ENCODE assay signal across 8 cellular contexts in genomic region chr1:150560986-150561829, GRCh38. TPM values are rescaled to one million over a fixed set of nuclear protein-coding genes. Genes with fewer than 3 reads are reported as not detected.
DNase-seq lines count a peak whose midpoint lies in the region; FAIRE-seq and TF ChIP-seq lines count a peak whose summit lies in the region.

No MANE protein-coding gene starts in this region.

- H3K36me3 ChIP-seq in OCI-LY3 (replicated peaks; ENCODE audit: low read depth, low read length) (no peaks in the 10 kb centered on the region), mucosa of rectum (ENCODE audit: control insufficient read depth in 2 of 2, insufficient read depth in 2 of 2, low read length in 2 of 2) (no peaks in the 10 kb centered on the region)

- TF ChIP-seq CTCF in OCI-LY3 (IDR thresholded peaks at IDR 0.05; ENCODE audit: low read depth, low read length) (peak; percentile 91), epithelial cell of proximal tubule (conservative IDR thresholded peaks at IDR 0.05; ENCODE audit: low read depth, low read length) (peak; percentile 84)

- H3K4me1 Mint-ChIP-seq in activated T-cell treated with anti-CD3 and anti-CD28 coated beads, Interleukin-2, amount 50 U/mL, for 24 hours (ENCODE audit: low read depth), result peaks cover 58% of the 10 kb centered on the region

- H3K9ac ChIP-seq in OCI-LY3 (ENCODE audit: low read length) (peak overlapping the region; percentile 94), mucosa of rectum (ENCODE audit: low read depth in 1 of 2, low read length in 2 of 2) (peak overlapping the region; percentile 87 to 100)

- FAIRE-seq in HTR-8/SVneo (lab: Jason Lieb, UNC), result no peak

- peak overlapping the region; percentile 100 for H3K27ac Mint-ChIP-seq in activated T-cell treated with anti-CD3 and anti-CD28 coated beads, Interleukin-2, amount 50 U/mL, for 24 hours

- H3K79me2 ChIP-seq in OCI-LY3 (ENCODE audit: low read length), result peaks cover 45% of the 10 kb centered on the region

- H3K4me3 ChIP-seq in OCI-LY3 (ENCODE audit: low read length), result peak overlapping the region; percentile 80
- peak overlapping the region; percentile 63 for H3K4me3 ChIP-seq in epithelial cell of proximal tubule (ENCODE audit: low read depth, low read length)
- peak overlapping the region; percentile 70 to 78 for H3K4me3 ChIP-seq in mucosa of rectum (ENCODE audit: low read length in 2 of 2)

- H3K4me2 ChIP-seq in OCI-LY3 (ENCODE audit: low read length), result peak overlapping the region; percentile 96

- no peaks in the 10 kb centered on the region for H4K20me1 ChIP-seq in OCI-LY3 (ENCODE audit: insufficient read depth, low read length)

- H3K27me3 Mint-ChIP-seq in activated T-cell treated with anti-CD3 and anti-CD28 coated beads, Interleukin-2, amount 50 U/mL, for 24 hours, result no peaks in the 10 kb centered on the region

- peak overlapping the region; percentile 92 for H3K4me3 Mint-ChIP-seq in activated T-cell treated with anti-CD3 and anti-CD28 coated beads, Interleukin-2, amount 50 U/mL, for 24 hours

- DNase-seq in SIG-M5 treated with dmso at 0.1 percent for 504 hours (lab: John Stamatoyannopoulos, UW; ENCODE audit: unreplicated experiment) (peak; percentile 94), SIG-M5 (lab: John Stamatoyannopoulos, UW) (no peak), HTR-8/SVneo (ENCODE audit: insufficient read length, low spot score) (peak; percentile 88), epithelial cell of proximal tubule (ENCODE audit: low read depth) (peak; percentile 85)
- peak; percentile 90 for DNase-seq in activated T-cell treated with anti-CD3 and anti-CD28 coated beads, Interleukin-2, amount 50 U/mL, for 24 hours
- DNase-seq in stimulated activated CD8-positive, alpha-beta memory T cell treated with anti-CD3 and anti-CD28 coated beads, Interleukin-4, amount 100 ng/mL, for 24 hours (ENCODE audit: low read depth), result peak; percentile 78

- no peaks in the 10 kb centered on the region for H3K9me3 Mint-ChIP-seq in activated T-cell treated with anti-CD3 and anti-CD28 coated beads, Interleukin-2, amount 50 U/mL, for 24 hours

- H3K36me3 Mint-ChIP-seq in activated T-cell treated with anti-CD3 and anti-CD28 coated beads, Interleukin-2, amount 50 U/mL, for 24 hours (ENCODE audit: low read depth), result peaks cover 8% of the 10 kb centered on the region

- no peaks in the 10 kb centered on the region for H3K27me3 ChIP-seq in OCI-LY3 (ENCODE audit: low read depth, low read length)
- no peaks in the 10 kb centered on the region for H3K27me3 ChIP-seq in mucosa of rectum (ENCODE audit: control insufficient read depth in 2 of 2, insufficient read depth in 2 of 2, low read length in 2 of 2)

- H3K27ac ChIP-seq in OCI-LY3 (ENCODE audit: low read length) (peak overlapping the region; percentile 90), mucosa of rectum (ENCODE audit: low read depth in 2 of 2, low read length in 2 of 2) (peak overlapping the region; percentile 97 to 100)

- H2AFZ ChIP-seq in OCI-LY3 (ENCODE audit: low read depth, low read length), result peak overlapping the region; percentile 28; the same call in 1 of the 2 replicates

- H3K4me1 ChIP-seq in OCI-LY3 (ENCODE audit: low read length) (peaks cover 57% of the 10 kb centered on the region), mucosa of rectum (ENCODE audit: control insufficient read depth in 2 of 2, insufficient read depth in 2 of 2, low read length in 2 of 2) (peaks cover 51 to 54% of the 10 kb centered on the region in 2 donors)

- H3K9me3 ChIP-seq in OCI-LY3 (ENCODE audit: insufficient read depth, low read length) (no peaks in the 10 kb centered on the region), mucosa of rectum (ENCODE audit: control insufficient read depth in 2 of 2, low read length in 2 of 2) (no peaks in the 10 kb centered on the region)

RNA-seq across cellular contexts. Expression of gene ADAMTSL4, which starts 12.0 kb away (rescaled TPM):
- total RNA-seq in epithelial cell of proximal tubule, result 0.80 and 7.3 TPM in 2 replicates

RNA-seq across cellular contexts. Expression of gene MCL1, which starts 18.2 kb away (rescaled TPM):
- 144 and 162 TPM in 2 replicates for total RNA-seq in epithelial cell of proximal tubule

RNA-seq across cellular contexts. Expression of gene FALEC, which starts 45.7 kb away (rescaled TPM):
- total RNA-seq in epithelial cell of proximal tubule, result not detected in 2 replicates

RNA-seq across cellular contexts. Expression of gene ECM1, which starts 53.3 kb away (rescaled TPM):
- 5.7 and 13.1 TPM in 2 replicates for total RNA-seq in epithelial cell of proximal tubule
